27 cellular contexts compared by ENCODE assay signal in the genomic region with DNA sequence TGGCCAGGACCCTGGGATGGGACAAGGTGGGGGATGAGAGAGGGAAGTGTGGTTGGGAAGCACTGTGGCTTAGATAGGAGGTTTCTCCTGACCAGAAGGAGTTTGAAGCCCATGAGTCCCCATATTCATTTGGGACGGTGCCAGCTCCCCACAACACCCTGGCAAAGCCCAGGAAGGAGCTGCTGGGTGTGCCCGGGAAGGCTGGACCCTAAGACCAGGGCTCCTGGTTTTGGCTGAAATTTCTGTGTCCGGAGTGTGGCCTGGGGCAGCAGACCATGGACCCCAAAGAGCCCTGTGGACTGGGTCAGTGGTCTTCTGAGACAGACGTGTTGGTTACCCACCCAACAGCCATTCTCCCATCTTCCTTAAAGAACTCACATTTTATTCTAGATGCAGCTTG.
"Had no signal": no experiment of that assay in that cellular context is flagged by ENCODE, and none has a peak within 500 bp of the region (broad histone marks: within the 10 kb centered on the region; RNA-seq: fewer than 3 reads in every experiment).

No MANE protein-coding gene starts in this region.

- H3K27me3 Mint-ChIP-seq: naive thymus-derived CD4-positive, alpha-beta T cell; stimulated activated naive B cell treated with anti-CD40 and anti-IgM and Interleukin-4, amounts not matched to agents 10 μg/mL and 1 μg/mL and 100 μg/mL, for 72 hours; stimulated activated naive CD8-positive, alpha-beta T cell treated with anti-CD3 and anti-CD28 coated beads, Interleukin-15, Interleukin-2, amounts not matched to agents 100 ng/mL and 50 ng/mL, for 24 hours had no signal

- H3K27ac Mint-ChIP-seq: natural killer cell; nephron; neural progenitor cell; stimulated activated effector memory CD8-positive, alpha-beta T cell treated with anti-CD3 and anti-CD28 coated beads, Interleukin-12 subunit alpha, Interleukin-12 subunit beta, amount 100 ng/mL, for 72 hours; stimulated activated naive CD8-positive, alpha-beta T cell treated with anti-CD3 and anti-CD28 coated beads, Interleukin-15, Interleukin-2, amounts not matched to agents 100 ng/mL and 50 ng/mL, for 24 hours had no signal

- H3K36me3 ChIP-seq: neural progenitor cell, pancreas, prostate gland, right lobe of liver, sigmoid colon, thoracic aorta, thyroid gland, tibial nerve, upper lobe of left lung, vagina had no signal

- H3K9me3 ChIP-seq: pancreas, prostate gland, right lobe of liver, sigmoid colon, stomach, thoracic aorta, thyroid gland, tibial nerve, upper lobe of left lung, vagina had no signal

- H3K4me2 ChIP-seq: neural progenitor cell had no signal

- H3K36me3 Mint-ChIP-seq: natural killer cell, neural progenitor cell had no signal

- FAIRE-seq: pancreas, small intestine, urothelium cell line had no signal

- H3K27me3 ChIP-seq: neural progenitor cell, pancreas, right lobe of liver, sigmoid colon, stomach, thyroid gland, tibial nerve, upper lobe of left lung, vagina had no signal

- H3K9me3 Mint-ChIP-seq: natural killer cell, neural progenitor cell had no signal

- H3K4me3 Mint-ChIP-seq: naive thymus-derived CD4-positive, alpha-beta T cell; natural killer cell; nephron; neural progenitor cell; stimulated activated effector memory CD8-positive, alpha-beta T cell treated with anti-CD3 and anti-CD28 coated beads, Interleukin-12 subunit alpha, Interleukin-12 subunit beta, amount 100 ng/mL, for 72 hours; stimulated activated naive B cell treated with anti-CD40 and anti-IgM and Interleukin-4, amounts not matched to agents 10 μg/mL and 1 μg/mL and 100 μg/mL, for 72 hours; stimulated activated naive CD8-positive, alpha-beta T cell treated with anti-CD3 and anti-CD28 coated beads, Interleukin-15, Interleukin-2, amounts not matched to agents 100 ng/mL and 50 ng/mL, for 24 hours had no signal

- H3K4me3 ChIP-seq: neural progenitor cell, pancreas, prostate gland, right lobe of liver, sigmoid colon, stomach, thoracic aorta, thyroid gland, tibial nerve, upper lobe of left lung, vagina had no signal

- DNase-seq: naive thymus-derived CD4-positive, alpha-beta T cell; natural killer cell; nucleus accumbens; pancreas; right cardiac atrium; right lobe of liver; sigmoid colon; small intestine; stimulated activated CD4-positive, alpha-beta T cell treated with anti-CD3 and anti-CD28 coated beads, Interleukin-15, amount 100 ng/mL, for 24 hours; stimulated activated CD4-positive, alpha-beta T cell treated with anti-CD3 and anti-CD28 coated beads, Interleukin-2, amount 100 ng/mL, for 24 hours; stimulated activated CD4-positive, alpha-beta T cell treated with anti-CD3 and anti-CD28 coated beads, Interleukin-2, amount 100 ng/mL, for 48 hours; stimulated activated CD4-positive, alpha-beta T cell treated with anti-CD3 and anti-CD28 coated beads, Interleukin-4, amount 100 ng/mL, for 24 hours; stimulated activated naive B cell treated with anti-CD40 and anti-IgM and Interleukin-4, amounts not matched to agents 10 μg/mL and 1 μg/mL and 100 μg/mL, for 72 hours; stimulated activated naive CD4-positive, alpha-beta T cell treated with Interleukin-2 at 50 U/mL for 16 hours; stomach; thyroid gland; trophoblast cell; upper lobe of left lung had no signal

- H3K9ac ChIP-seq: neural progenitor cell had no signal

- H3K4me1 ChIP-seq: neural progenitor cell, pancreas, prostate gland, sigmoid colon, thyroid gland had no signal

- H3K27ac ChIP-seq: neural progenitor cell, pancreas, prostate gland, right lobe of liver, sigmoid colon, stomach, thoracic aorta, thyroid gland, tibial nerve, vagina had no signal

- H3K4me1 Mint-ChIP-seq: neural progenitor cell had no signal
